ENCODE assay signal across 25 cellular contexts in the genomic region with DNA sequence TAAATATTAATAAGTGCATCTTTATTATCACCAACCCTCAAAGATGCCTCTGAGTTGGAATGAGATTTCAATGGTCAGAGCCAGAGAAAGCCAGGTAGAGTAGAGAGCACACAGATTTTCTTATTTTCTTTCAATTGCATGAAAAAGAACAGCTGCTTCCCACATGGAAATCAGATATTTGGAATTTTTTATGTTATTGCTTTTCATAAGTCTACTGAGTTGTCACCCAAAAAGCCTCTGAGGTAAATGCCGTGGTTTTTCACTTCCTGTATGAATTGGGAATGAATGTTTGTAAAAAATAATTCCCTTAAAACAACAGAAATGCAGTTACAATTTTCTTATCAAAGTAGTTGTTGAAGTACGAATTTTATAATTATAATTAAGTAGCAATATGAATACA.
DNase-seq lines count a peak whose midpoint lies in the region; ATAC-seq, FAIRE-seq and TF ChIP-seq lines count a peak whose summit lies in the region.
"Had no signal": no experiment of that assay in that cellular context is flagged by ENCODE, and none has a peak within 500 bp of the region (broad histone marks: within the 10 kb centered on the region; RNA-seq: fewer than 3 reads in every experiment).

No MANE protein-coding gene starts in this region.

- no peaks in the 10 kb centered on the region for H3K36me3 ChIP-seq in smooth muscle cell (ENCODE audit: low read depth)
- H3K36me3 ChIP-seq: esophagus squamous epithelium, neural progenitor cell, sigmoid colon, thyroid gland had no signal

- no peak overlapping the region for H3K27ac ChIP-seq in smooth muscle cell (ENCODE audit: low read depth)
- H3K27ac ChIP-seq: coronary artery, esophagus squamous epithelium, neural progenitor cell, sigmoid colon, thyroid gland had no signal

- FAIRE-seq in endometrium (lab: Jason Lieb, UNC) (peak; percentile 80), urothelium cell line (lab: Jason Lieb, UNC) (no peak)
- FAIRE-seq: H54 had no signal

- DNase-seq in GM04504 (ENCODE audit: low read depth) = peak; percentile 44
- DNase-seq in RPMI7951 (ENCODE audit: low read depth) = peak; percentile 66
- DNase-seq in smooth muscle cell (lab: John Stamatoyannopoulos, UW; ENCODE audit: unreplicated experiment) = no peak
- DNase-seq in urothelium cell line (ENCODE audit: low spot score) = no peak
- no peak for DNase-seq in NCI-H82 (lab: John Stamatoyannopoulos, UW)
- DNase-seq: activated CD4-positive, alpha-beta T cell treated with anti-CD3 and anti-CD28 coated beads for 1 hour; activated CD8-positive, alpha-beta T cell treated with anti-CD3 and anti-CD28 coated beads for 36 hours; activated effector memory CD4-positive, alpha-beta T cell treated with anti-CD3 and anti-CD28 coated beads, Interleukin-2, amount 50 U/mL, for 16 hours; activated naive CD8-positive, alpha-beta T cell treated with anti-CD3 and anti-CD28 coated beads, Interleukin-2, amount 10 ng/mL, durations not matched to agents 7 days and 5 days; DMS53; esophagus squamous epithelium; NCI-H1105; NCI-H2029; NCI-H774; sigmoid colon; stimulated activated naive CD8-positive, alpha-beta T cell treated with anti-CD3 and anti-CD28 coated beads, Interleukin-15, amount 100 ng/mL, for 72 hours; T-cell; thyroid gland had no signal

- peak overlapping the region; percentile 19 for H3K4me2 ChIP-seq in smooth muscle cell
- H3K4me2 ChIP-seq: neural progenitor cell had no signal

- 34% methylated on average over 2 of the region's 2 CpGs for WGBS in smooth muscle cell (ENCODE audit: low lambda C conversion rate)

- no peak overlapping the region for H2AFZ ChIP-seq in smooth muscle cell (ENCODE audit: low read depth)
- H2AFZ ChIP-seq: neural progenitor cell had no signal

- no peaks in the 10 kb centered on the region for H3K27me3 ChIP-seq in smooth muscle cell (ENCODE audit: low read depth)
- H3K27me3 ChIP-seq: esophagus squamous epithelium, neural progenitor cell, sigmoid colon, thyroid gland had no signal

- no peaks in the 10 kb centered on the region for H3F3A ChIP-seq in smooth muscle cell (ENCODE audit: low read depth)

- peaks cover 15% of the 10 kb centered on the region for H3K4me1 ChIP-seq in smooth muscle cell (ENCODE audit: low read depth)

- H4K20me1 ChIP-seq in smooth muscle cell (ENCODE audit: low read depth) = no peaks in the 10 kb centered on the region

- no peak for ATAC-seq in HG02840 (IDR thresholded peaks at IDR 0.05; ENCODE audit: low FRiP score, unreplicated experiment)
- ATAC-seq: activated CD8-positive, alpha-beta T cell treated with anti-CD3 and anti-CD28 coated beads for 36 hours; Right ventricle myocardium inferior; stimulated activated naive CD8-positive, alpha-beta T cell treated with anti-CD3 and anti-CD28 coated beads, Interleukin-15, amount 100 ng/mL, for 72 hours; T-cell had no signal

- no peak overlapping the region for H3K9ac ChIP-seq in smooth muscle cell (ENCODE audit: low read depth)
- H3K9ac ChIP-seq: neural progenitor cell had no signal

- H3K4me3 ChIP-seq in smooth muscle cell = no peak overlapping the region
- H3K4me3 ChIP-seq: coronary artery, esophagus squamous epithelium, lung, neural progenitor cell, sigmoid colon, thyroid gland had no signal

- no peak for TF ChIP-seq CTCF in smooth muscle cell (IDR thresholded peaks at IDR 0.05; ENCODE audit: borderline replicate concordance, insufficient read depth, poor library complexity, severe bottlenecking)

- no peaks in the 10 kb centered on the region for H3K9me3 ChIP-seq in smooth muscle cell (replicated peaks; ENCODE audit: low read depth)
- H3K9me3 ChIP-seq: esophagus squamous epithelium, sigmoid colon, thyroid gland had no signal

- no peaks in the 10 kb centered on the region for H3K79me2 ChIP-seq in smooth muscle cell (ENCODE audit: low read depth)

Comparison
In these comparisons a context has a peak if more than half of its experiments do, and no peak if none do; other contexts are left out.
1. DNase-seq: peak in GM04504 (single experiment) and RPMI7951 (single experiment); none in smooth muscle cell (single experiment), urothelium cell line (single experiment) and NCI-H82 (single experiment).